In genomic region chr2:104856086-104856972, GRCh38 we compare ENCODE assay signal across 10 cellular contexts. TPM values are rescaled to one million over a fixed set of nuclear protein-coding genes. Genes with fewer than 3 reads are reported as not detected.
DNase-seq lines count a peak whose midpoint lies in the region; ATAC-seq, FAIRE-seq and TF ChIP-seq lines count a peak whose summit lies in the region.
"Had no signal": no experiment of that assay in that cellular context is flagged by ENCODE, and none has a peak within 500 bp of the region (broad histone marks: within the 10 kb centered on the region; RNA-seq: fewer than 3 reads in every experiment).

No MANE protein-coding gene starts in this region.

- H3K4me3 ChIP-seq in HUES64 (ENCODE audit: low read length): peak overlapping the region; percentile 2; the same call in 1 of the 2 replicates
- no peak overlapping the region for H3K4me3 ChIP-seq in GM12878

- no peak for FAIRE-seq in GM12878 (lab: Jason Lieb, UNC)

- H3K4me1 Mint-ChIP-seq in natural killer cell treated with Interleukin-12 subunit alpha and Interleukin-12 subunit beta and Interleukin-15 and Interleukin-18, amount 100 ng/mL, for 72 hours (ENCODE audit: low read depth in 2 of 2): peaks cover 36 to 39% of the 10 kb centered on the region in 2 donors

- H3K36me3 Mint-ChIP-seq in natural killer cell treated with Interleukin-12 subunit alpha and Interleukin-12 subunit beta and Interleukin-15 and Interleukin-18, amount 100 ng/mL, for 72 hours: peaks cover 14% of the 10 kb centered on the region

- no peaks in the 10 kb centered on the region for H3K79me2 ChIP-seq in GM12878 (ENCODE audit: control insufficient read depth, insufficient read depth, low read length)

- in situ Hi-C loops in GM12878 (cut with MboI): loop anchor here (25.0 kb wide), 1 partner anchor 819 kb away; no protein-coding TSS in a partner anchor

- peak overlapping the region; percentile 70 for H3K4me3 Mint-ChIP-seq in natural killer cell treated with Interleukin-12 subunit alpha and Interleukin-12 subunit beta and Interleukin-15 and Interleukin-18, amount 100 ng/mL, for 72 hours

- no peak overlapping the region for H3K27ac Mint-ChIP-seq in natural killer cell treated with Interleukin-12 subunit alpha and Interleukin-12 subunit beta and Interleukin-15 and Interleukin-18, amount 100 ng/mL, for 72 hours

- TF ChIP-seq POLR2A in GM12878 (IDR thresholded peaks at IDR 0.05; ENCODE audit: low read depth, low read length): no peak

- H2AFZ ChIP-seq in GM12878 (ENCODE audit: control insufficient read depth, low read depth, low read length): 0 out of 2 replicates have a peak overlapping the region, but pooled peaks have one; percentile 34

- WGBS in HUES64: 2% methylated on average over 106 of the region's 106 CpGs
- 60% methylated on average over 42 of the region's 106 CpGs for WGBS in GM12878 (ENCODE audit: insufficient coverage, insufficient replicate concordance, low lambda C conversion rate, missing lambda C conversion rate)

- intact Hi-C loops in GM12878 (cut with micrococcal nuclease; ENCODE audit: unreplicated experiment): no loop called here

- RAD21 ChIA-PET in GM12878 (lab: Charles Lee; ENCODE audit: unreplicated experiment): no interaction called here

- DNase-seq in COLO668 (lab: John Stamatoyannopoulos, UW; ENCODE audit: unreplicated experiment): peak; percentile 66
- DNase-seq in GM12878 (ENCODE audit: low read depth, low spot score): no peak
- no peak for DNase-seq in natural killer cell treated with Interleukin-12 subunit alpha and Interleukin-12 subunit beta and Interleukin-15 and Interleukin-18, amount 100 ng/mL, for 72 hours (ENCODE audit: low spot score)
- DNase-seq in H4 (ENCODE audit: low spot score): no peak
- DNase-seq in stimulated activated CD4-positive, alpha-beta T cell treated with anti-CD3 and anti-CD28 coated beads, Interleukin-4, amount 100 ng/mL, for 1 hour: no peak
- DNase-seq: aorta, SW 1271 had no signal

- SMC1A ChIA-PET in GM12878 (lab: Charles Lee; ENCODE audit: uncharacterized antibody, unreplicated experiment): no interaction called here

- H3K9me3 Mint-ChIP-seq in natural killer cell treated with Interleukin-12 subunit alpha and Interleukin-12 subunit beta and Interleukin-15 and Interleukin-18, amount 100 ng/mL, for 72 hours: peaks cover 9% of the 10 kb centered on the region

- H3K36me3 ChIP-seq in HUES64 (ENCODE audit: insufficient read depth, low read length) (no peaks in the 10 kb centered on the region), GM12878 (ENCODE audit: control insufficient read depth in 2 of 2, insufficient read depth in 2 of 2, low read length in 1 of 2) (no peaks in the 10 kb centered on the region)

- H3K9ac ChIP-seq in HUES64 (ENCODE audit: low read depth, low read length) (no peak overlapping the region), GM12878 (ENCODE audit: control insufficient read depth, insufficient read depth, low read length) (no peak overlapping the region)

- no peak overlapping the region for H3K27ac ChIP-seq in HUES64 (ENCODE audit: low read depth, low read length)
- no peak overlapping the region for H3K27ac ChIP-seq in GM12878 (ENCODE audit: control insufficient read depth, insufficient read depth)

- BruUV-seq in GM12878 (replicated peaks; lab: Mats Ljungman, UMichigan): no TSS peak

- H3K27me3 Mint-ChIP-seq in natural killer cell treated with Interleukin-12 subunit alpha and Interleukin-12 subunit beta and Interleukin-15 and Interleukin-18, amount 100 ng/mL, for 72 hours: peaks cover 55 to 75% of the 10 kb centered on the region in 2 donors

- no peak for TF ChIP-seq EP300 in GM12878 (IDR thresholded peaks at IDR 0.05; ENCODE audit: borderline replicate concordance in 1 of 2, control insufficient read depth in 1 of 2, low read depth in 2 of 2, low read length in 2 of 2)

- CTCF ChIA-PET in GM12878 (lab: Yijun Ruan, JAX): no interaction called here

- peaks cover 20% of the 10 kb centered on the region for H3K4me1 ChIP-seq in HUES64 (ENCODE audit: insufficient read depth, low read length)
- no peaks in the 10 kb centered on the region for H3K4me1 ChIP-seq in GM12878 (ENCODE audit: control insufficient read depth, insufficient read depth, low read length)

- H4K20me1 ChIP-seq in GM12878 (ENCODE audit: control insufficient read depth, insufficient read depth): no peaks in the 10 kb centered on the region

- no peak for TF ChIP-seq RAD21 in GM12878 (IDR thresholded peaks at IDR 0.05; ENCODE audit: insufficient read depth, low read depth, low read length)

- peaks cover 91% of the 10 kb centered on the region for H3K27me3 ChIP-seq in HUES64 (ENCODE audit: insufficient read depth, low read length)
- H3K27me3 ChIP-seq in GM12878 (replicated peaks in 1 of 2; ENCODE audit: control insufficient read depth in 2 of 2, insufficient read depth in 2 of 2, low read length in 1 of 2): peaks cover 11 to 18% of the 10 kb centered on the region in 2 experiments

- ATAC-seq in GM12878 (no peak), HG03095 (IDR thresholded peaks at IDR 0.05; ENCODE audit: unreplicated experiment) (no peak), HG02610 (IDR thresholded peaks at IDR 0.05; ENCODE audit: unreplicated experiment) (no peak)
- ATAC-seq in natural killer cell treated with Interleukin-12 subunit alpha and Interleukin-12 subunit beta and Interleukin-15 and Interleukin-18, amount 100 ng/mL, for 72 hours: no peak

- POLR2A ChIA-PET in GM12878 (lab: Charles Lee): no interaction called here

- peak overlapping the region; percentile 48; the same call in 1 of the 2 replicates for H3K4me2 ChIP-seq in GM12878 (ENCODE audit: control insufficient read depth, insufficient read depth)

- no peak for TF ChIP-seq CTCF in GM12878 (IDR thresholded peaks at IDR 0.05 in 2 of 3, conservative IDR thresholded peaks at IDR 0.05 in 1 of 3; ENCODE audit: control insufficient read depth in 2 of 3, extremely low read depth in 1 of 3, insufficient read depth in 1 of 3, low read depth in 3 of 3, low read length in 3 of 3)

- H3K9me3 ChIP-seq in HUES64 (ENCODE audit: insufficient read depth, low read depth, low read length): no peaks in the 10 kb centered on the region
- peaks cover 4% of the 10 kb centered on the region; the same call in 1 of the 3 replicates for H3K9me3 ChIP-seq in GM12878 (replicated peaks; ENCODE audit: control insufficient read depth, insufficient read depth, low read length)

TF ChIP-seq in GM12878, 131 proteins besides CTCF, POLR2A, EP300 and RAD21:
- TF ChIP-seq SUZ12 (IDR thresholded peaks at IDR 0.05; ENCODE audit: unreplicated experiment) (peak; percentile 51), POLR2AphosphoS2 (IDR thresholded peaks at IDR 0.05; ENCODE audit: low read depth, low read length) (no peak)

RNA-seq across cellular contexts. Expression of gene POU3F3, which starts 2.4 kb away (rescaled TPM):
- polyA plus RNA-seq in HUES64 (2013, experiment 1 of 2): 2.5 TPM
- 7.8 TPM for polyA plus RNA-seq in HUES64 (2013, experiment 2 of 2)
- total RNA-seq in GM12878 (2013; cell fraction: nucleolus; rRNA removed): not detected in 2 replicates
- total RNA-seq in GM12878 (2014; rRNA removed) (not detected in 2 replicates), GM12878 (2014; rRNA removed; fragmentation: Illumina TruSeq; extraction: Trizol) (not detected in 2 replicates), GM12878 (2021) (not detected in 2 replicates)
- polyA plus RNA-seq in GM12878 (2011; ENCODE audit: low read depth): not detected
- polyA plus RNA-seq in GM12878 (2011; rRNA removed) (not detected in 2 replicates), GM12878 (2014; fragmentation: Illumina TruSeq; extraction: Trizol) (not detected in 2 replicates), GM12878 (2014; fragmentation: Nextera tagmentation; extraction: Ambion mirVana) (not detected), GM12878 (2014; rRNA removed) (not detected in 2 replicates), GM12878 (2016; fragmentation: Nextera tagmentation; extraction: Ambion mirVana) (not detected)
- not detected in 2 replicates for polyA plus RNA-seq in GM12878 (2011; cell fraction: cytosol; rRNA removed)
- polyA plus RNA-seq in GM12878 (2011; cell fraction: nucleus; rRNA removed): not detected in 2 replicates
- polyA plus RNA-seq in GM12878 (2012): not detected in 2 replicates
- not detected in 2 replicates for polyA minus RNA-seq in GM12878 (2011; rRNA and poly(A)+ RNA removed)
- not detected in 2 replicates for polyA minus RNA-seq in GM12878 (2011; cell fraction: cytosol; rRNA and poly(A)+ RNA removed)
- polyA minus RNA-seq in GM12878 (2011; cell fraction: nucleus; rRNA and poly(A)+ RNA removed): not detected in 2 replicates
- total RNA-seq in natural killer cell treated with Interleukin-12 subunit alpha and Interleukin-12 subunit beta and Interleukin-15 and Interleukin-18, amount 100 ng/mL, for 72 hours: not detected
- 1.3 and 2.6 TPM in 2 replicates for total RNA-seq in H4 (2014; rRNA removed; shearing (Covaris generic))
